ENCODE assay signal across 29 cellular contexts in genomic region chr18:57767259-57768050, GRCh38. TPM values are rescaled to one million over a fixed set of nuclear protein-coding genes. Genes with fewer than 3 reads are reported as not detected.
A peak's percentile ranks its signal among the peaks of the same experiment; 100 is the strongest.
DNase-seq lines count a peak whose midpoint lies in the region; ATAC-seq and TF ChIP-seq lines count a peak whose summit lies in the region.
"Had no signal": no experiment of that assay in that cellular context is flagged by ENCODE, and none has a peak within 500 bp of the region (broad histone marks: within the 10 kb centered on the region; RNA-seq: fewer than 3 reads in every experiment).

No MANE protein-coding gene starts in this region.

- H3F3A ChIP-seq in PC-3 (ENCODE audit: low read length, unreplicated experiment), result peaks cover 3% of the 10 kb centered on the region

- in situ Hi-C loops in G401 (cut with HindIII; ENCODE audit: low sequenced_read_pairs), result no loop called here

- no peaks in the 10 kb centered on the region for H3K9me2 ChIP-seq in PC-3 (replicated peaks; ENCODE audit: low read length)

- DNase-seq in AG04450 (ENCODE audit: low read depth, low spot score) (no peak), PC-3 (no peak), fibroblast of peridontal ligament (ENCODE audit: extremely low read depth) (peak; percentile 47), cerebellar nuclear complex (lab: John Stamatoyannopoulos, UW) (no peak), activated gamma-delta T cell treated with Interleukin-2 at 50 U/mL for 16 hours (no peak), G401 (ENCODE audit: low spot score) (no peak)
- DNase-seq: activated CD4-positive, alpha-beta memory T cell treated with anti-CD3 and anti-CD28 coated beads, Interleukin-2, amount 10 ng/mL, durations not matched to agents 7 days and 5 days; activated CD4-positive, alpha-beta T cell treated with anti-CD3 and anti-CD28 coated beads for 1 hour; caudate nucleus; DMS79; GF-D8; MV-4-11; naive B cell; NCI-H146; NCI-H2107; NCI-H446; stimulated activated CD8-positive, alpha-beta memory T cell treated with anti-CD3 and anti-CD28 coated beads, Interleukin-4, amount 100 ng/mL, for 48 hours; stimulated activated naive CD8-positive, alpha-beta T cell treated with anti-CD3 and anti-CD28 coated beads, Interleukin-15, amount 100 ng/mL, for 72 hours; T-helper 17 cell; upper lobe of left lung had no signal

- H3K27me3 ChIP-seq in AG04450 (ENCODE audit: control insufficient read depth, insufficient read depth, low read length), result no peaks in the 10 kb centered on the region
- H3K27me3 ChIP-seq in PC-3 (ENCODE audit: low read length), result no peaks in the 10 kb centered on the region
- H3K27me3 ChIP-seq in skeletal muscle tissue (ENCODE audit: control insufficient read depth in 3 of 3, insufficient read depth in 3 of 3, low read length in 3 of 3), result no peaks in the 10 kb centered on the region
- H3K27me3 ChIP-seq: BLaER1 treated with 17β-estradiol and CSF1 and Interleukin-3, amounts not matched to agents 10 nM and 100 nM; neutrophil; upper lobe of left lung had no signal

- H3K9me3 ChIP-seq in AG04450 (ENCODE audit: control insufficient read depth, insufficient read depth, low read length) (no peaks in the 10 kb centered on the region), PC-3 (ENCODE audit: low read length) (no peaks in the 10 kb centered on the region), skeletal muscle tissue (ENCODE audit: control insufficient read depth in 3 of 3, low read length in 3 of 3) (no peaks in the 10 kb centered on the region)
- H3K9me3 ChIP-seq: BLaER1 treated with 17β-estradiol and CSF1 and Interleukin-3, amounts not matched to agents 10 nM and 100 nM; neutrophil; prostate gland; upper lobe of left lung had no signal

- H2AFZ ChIP-seq in PC-3 (ENCODE audit: low read length), result no peak overlapping the region

- peaks cover 36% of the 10 kb centered on the region for H3K4me1 ChIP-seq in PC-3 (ENCODE audit: insufficient read depth, low read length)
- peaks cover 32 to 42% (median 40%) of the 10 kb centered on the region in 3 donors for H3K4me1 ChIP-seq in skeletal muscle tissue (ENCODE audit: control insufficient read depth in 3 of 3, insufficient read depth in 3 of 3, low read length in 3 of 3)

- no peak overlapping the region for H3K4me2 ChIP-seq in PC-3 (ENCODE audit: low read length)

- POLR2A ChIA-PET in AG04450 (lab: Yijun Ruan, JAX) (interaction anchor here (0.6 to 0.8 kb wide), 2 partner anchors 14 to 40 kb away, joined by 3 to 4 read pairs; no protein-coding TSS in a partner anchor), PC-3 (lab: Charles Lee; ENCODE audit: unreplicated experiment) (no interaction called here)

- no peaks in the 10 kb centered on the region for H4K20me1 ChIP-seq in PC-3 (ENCODE audit: low read length)
- H4K20me1 ChIP-seq: BLaER1 treated with 17β-estradiol and CSF1 and Interleukin-3, amounts not matched to agents 10 nM and 100 nM had no signal

- peak overlapping the region; percentile 31 for H3K27ac ChIP-seq in AG04450 (ENCODE audit: low read depth, low read length)
- peak overlapping the region; percentile 63; the same call in 1 of the 2 replicates for H3K27ac ChIP-seq in PC-3 (ENCODE audit: low read length)
- peak overlapping the region; percentile 66 for H3K27ac ChIP-seq in skeletal muscle tissue (ENCODE audit: low read depth, low read length)
- H3K27ac ChIP-seq: neutrophil, prostate gland, SK-N-MC had no signal

- TF ChIP-seq CTCF in AG04450 (IDR thresholded peaks at IDR 0.05; ENCODE audit: low read depth, low read length) (no peak), PC-3 (conservative IDR thresholded peaks at IDR 0.05; ENCODE audit: low read depth, low read length) (no peak)

- ATAC-seq in PC-3 (no peak), GM21529 (IDR thresholded peaks at IDR 0.05; ENCODE audit: unreplicated experiment) (no peak)
- ATAC-seq: activated naive CD4-positive, alpha-beta T cell treated with anti-CD3 and anti-CD28 coated beads, Interleukin-2, amount 50 U/mL, for 72 hours; stimulated activated naive CD8-positive, alpha-beta T cell treated with anti-CD3 and anti-CD28 coated beads, Interleukin-15, amount 100 ng/mL, for 72 hours; T-helper 17 cell had no signal

- H3K9ac ChIP-seq in PC-3 (ENCODE audit: low read length) (no peak overlapping the region), skeletal muscle tissue (ENCODE audit: low read depth in 1 of 3, low read length in 3 of 3) (no peak overlapping the region)
- H3K9ac ChIP-seq: BLaER1 treated with 17β-estradiol and CSF1 and Interleukin-3, amounts not matched to agents 10 nM and 100 nM had no signal

- intact Hi-C loops in PC-3 (cut with micrococcal nuclease), result loop anchor here (2.0 kb wide), 1 partner anchor 19 kb away; no protein-coding TSS in a partner anchor

- H3K36me3 ChIP-seq in PC-3 (ENCODE audit: low read depth, low read length) (no peaks in the 10 kb centered on the region; the same call in 1 of the 2 replicates), skeletal muscle tissue (ENCODE audit: control insufficient read depth in 3 of 3, insufficient read depth in 3 of 3, low read length in 3 of 3) (no peaks in the 10 kb centered on the region)
- H3K36me3 ChIP-seq: BLaER1 treated with 17β-estradiol and CSF1 and Interleukin-3, amounts not matched to agents 10 nM and 100 nM; neutrophil; prostate gland; upper lobe of left lung had no signal

- peaks cover 60% of the 10 kb centered on the region for H3K79me2 ChIP-seq in PC-3 (ENCODE audit: low read length)

- no TSS peak for BruUV-seq in PC-3 (replicated peaks; lab: Mats Ljungman, UMichigan)

- CTCF ChIA-PET in AG04450 (lab: Charles Lee), result interaction anchor here (0.7 kb wide), 1 partner anchor 53 kb away, joined by 3 read pairs; no protein-coding TSS in a partner anchor
- CTCF ChIA-PET in PC-3 (lab: Charles Lee), result no interaction called here

- no peak overlapping the region for H3K4me3 ChIP-seq in AG04450 (ENCODE audit: low read depth, low read length)
- no peak overlapping the region for H3K4me3 ChIP-seq in PC-3 (ENCODE audit: low read length)
- no peak overlapping the region for H3K4me3 ChIP-seq in skeletal muscle tissue (ENCODE audit: low read length in 3 of 3)
- H3K4me3 ChIP-seq: BLaER1 treated with 17β-estradiol and CSF1 and Interleukin-3, amounts not matched to agents 10 nM and 100 nM; prostate gland; SK-N-MC; upper lobe of left lung had no signal

RNA-seq across cellular contexts. Expression of gene ATP8B1, which starts 35.7 kb away (rescaled TPM):
- polyA plus RNA-seq in AG04450 (2011; rRNA removed), result 59.8 and 77.6 TPM in 2 replicates
- polyA minus RNA-seq in AG04450 (2011; rRNA and poly(A)+ RNA removed), result 73.5 and 97.0 TPM in 2 replicates
- 18.4 and 24.8 TPM in 2 replicates for total RNA-seq in PC-3 (2014; rRNA removed)
- total RNA-seq in skeletal muscle tissue, result 4.7 TPM
- not detected in 2 replicates for total RNA-seq in G401 (2014; rRNA removed; shearing (Covaris generic))
- total RNA-seq: activated CD4-positive, alpha-beta memory T cell treated with anti-CD3 and anti-CD28 coated beads, Interleukin-2, amount 10 ng/mL, durations not matched to agents 7 days and 5 days; activated naive CD4-positive, alpha-beta T cell treated with anti-CD3 and anti-CD28 coated beads, Interleukin-2, amount 50 U/mL, for 72 hours; activated T-helper 2 cell treated with anti-CD3 and anti-CD28 coated beads, Interferon-gamma antibody, Interleukin-2, Interleukin-4, amounts not matched to agents 10 μg/mL and 5 μg/mL and 100 μg/mL, durations not matched to agents 14 hours and 24 hours and 36 hours; OCI-LY7; T-helper 17 cell had no signal
